Comparison of ENCODE assay signal across 10 cellular contexts in the genomic region with DNA sequence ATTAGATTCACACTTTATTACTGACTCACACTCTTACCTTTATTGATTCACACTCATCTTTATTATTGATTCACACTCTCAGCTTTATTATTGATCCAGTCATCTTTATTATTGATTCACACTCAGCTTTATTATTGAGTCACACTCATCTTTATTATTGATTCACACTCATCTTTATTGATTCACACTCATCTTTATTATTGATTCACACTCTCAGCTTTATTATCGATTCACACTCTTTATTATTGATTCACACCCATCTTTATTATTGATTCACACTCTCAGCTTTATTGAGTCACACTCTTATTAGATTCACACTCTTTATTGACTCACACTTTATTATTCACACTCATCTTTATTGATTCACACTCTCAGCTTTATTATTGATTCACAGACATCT. TPM values are rescaled to one million over a fixed set of nuclear protein-coding genes. Genes with fewer than 3 reads are reported as not detected.
"Had no signal": no experiment of that assay in that cellular context is flagged by ENCODE, and none has a peak within 500 bp of the region (broad histone marks: within the 10 kb centered on the region; RNA-seq: fewer than 3 reads in every experiment).

No MANE protein-coding gene starts in this region.

- H3K4me1 Mint-ChIP-seq: GM23338, H9 had no signal

- H3K4me3 ChIP-seq: GM23338 had no signal

- H3K4me3 Mint-ChIP-seq: GM23338, H9, HFFc6 had no signal

- FAIRE-seq: H1, H54, HTR-8/SVneo had no signal

- H3K27ac Mint-ChIP-seq: GM23338, H9, HFFc6 had no signal

- H2AFZ ChIP-seq: GM23338 had no signal

- DNase-seq: H9, HCEC 1CT, HFFc6, IMR-90, KBM-7 had no signal

- H3K9me3 Mint-ChIP-seq: GM23338, H9 had no signal

- ATAC-seq: GM23338 had no signal

- H3K4me2 ChIP-seq: GM23338 had no signal

RNA-seq across cellular contexts. Expression of a gene that starts 31.3 kb away (rescaled TPM):
- total RNA-seq: HT-29 had no signal
